11 cellular contexts compared by ENCODE assay signal in genomic region chr20:10454135-10454750, GRCh38.
DNase-seq lines count a peak whose midpoint lies in the region; ATAC-seq lines count a peak whose summit lies in the region.
"Had no signal": no experiment of that assay in that cellular context is flagged by ENCODE, and none has a peak within 500 bp of the region (broad histone marks: within the 10 kb centered on the region; RNA-seq: fewer than 3 reads in every experiment).

No MANE protein-coding gene starts in this region.

- H3K27ac Mint-ChIP-seq in memory B cell = peak overlapping the region; percentile 79

- peaks cover 19% of the 10 kb centered on the region for H3K36me3 Mint-ChIP-seq in memory B cell

- H3K4me1 Mint-ChIP-seq in memory B cell = peaks cover 13% of the 10 kb centered on the region

- DNase-seq in DMS53 treated with DMSO at 0.1 percent for 48 hours (lab: John Stamatoyannopoulos, UW; ENCODE audit: unreplicated experiment) (peak; percentile 11), NCI-H2029 (lab: John Stamatoyannopoulos, UW) (peak; percentile 59), memory B cell (ENCODE audit: low spot score in 2 of 2) (no peak), cerebellar nuclear complex (lab: John Stamatoyannopoulos, UW) (no peak), OCI-M2 (lab: John Stamatoyannopoulos, UW; ENCODE audit: unreplicated experiment) (no peak), GOT3 (lab: John Stamatoyannopoulos, UW) (no peak)
- DNase-seq: EL, H7, mucosa of descending colon, small intestine had no signal

- ATAC-seq in GM21367 (IDR thresholded peaks at IDR 0.05; ENCODE audit: unreplicated experiment) (peak; percentile 38), memory B cell (ENCODE audit: low read depth) (no peak)
- ATAC-seq: mucosa of descending colon had no signal

- H3K9me3 Mint-ChIP-seq in memory B cell = peaks cover 3% of the 10 kb centered on the region

- H3K27me3 Mint-ChIP-seq in memory B cell = no peaks in the 10 kb centered on the region

- no peak overlapping the region for H3K4me3 Mint-ChIP-seq in memory B cell

Comparison
In these comparisons a context has a peak if more than half of its experiments do, and no peak if none do; other contexts are left out.
1. DNase-seq: peak in DMS53 treated with DMSO at 0.1 percent for 48 hours (single experiment) and NCI-H2029 (single experiment); none in memory B cell (0 of 2), cerebellar nuclear complex (0 of 2), OCI-M2 (single experiment) and GOT3 (single experiment).